In genomic region chr5:131277415-131277814, GRCh38 we compare ENCODE assay signal across 18 cellular contexts. TPM values are rescaled to one million over a fixed set of nuclear protein-coding genes. Genes with fewer than 3 reads are reported as not detected.
DNase-seq lines count a peak whose midpoint lies in the region; ATAC-seq and TF ChIP-seq lines count a peak whose summit lies in the region.
"Had no signal": no experiment of that assay in that cellular context is flagged by ENCODE, and none has a peak within 500 bp of the region (broad histone marks: within the 10 kb centered on the region; RNA-seq: fewer than 3 reads in every experiment).

No MANE protein-coding gene starts in this region.

- ATAC-seq in Panc1, result no peak; the same call in 1 of the 2 replicates
- peak; percentile 33 for ATAC-seq in body of pancreas

- peaks cover 84% of the 10 kb centered on the region for H3K4me1 Mint-ChIP-seq in activated CD4-positive, alpha-beta T cell treated with anti-CD3 and anti-CD28 coated beads, Interleukin-2, amount 10 ng/mL, durations not matched to agents 7 days and 5 days

- CTCF ChIA-PET in activated CD4-positive, alpha-beta T cell treated with anti-CD3 and anti-CD28 coated beads, Interleukin-2, amount 10 ng/mL, durations not matched to agents 7 days and 5 days (lab: Charles Lee), result interaction anchor here (1.0 to 2.1 kb wide), 3 partner anchors 12 to 13 kb away, joined by 3 to 10 read pairs (median 5); partner anchors contain the start of gene CDC42SE2
- CTCF ChIA-PET in Panc1 (lab: Charles Lee), result no interaction called here

- H3K4me3 ChIP-seq in Panc1 (ENCODE audit: low read depth in 2 of 2, low read length in 2 of 2) (no peak overlapping the region), body of pancreas (no peak overlapping the region), spleen (no peak overlapping the region), BE2C (ENCODE audit: low read depth, low read length) (no peak overlapping the region)
- H3K4me3 ChIP-seq: esophagus squamous epithelium, sigmoid colon, SJSA1 had no signal

- intact Hi-C loops in Panc1 (cut with micrococcal nuclease; ENCODE audit: unreplicated experiment), result no loop called here
- intact Hi-C loops in body of pancreas (cut with DNase I), result no loop called here
- intact Hi-C loops in spleen (cut with DNase I; ENCODE audit: low total_unique reads), result loop anchor here (10.0 kb wide), 1 partner anchor 107 kb away; no protein-coding TSS in a partner anchor

- H3K9me3 Mint-ChIP-seq in activated CD4-positive, alpha-beta T cell treated with anti-CD3 and anti-CD28 coated beads, Interleukin-2, amount 10 ng/mL, durations not matched to agents 7 days and 5 days, result peaks cover 2% of the 10 kb centered on the region

- peak; percentile 5 for DNase-seq in activated CD4-positive, alpha-beta T cell treated with anti-CD3 and anti-CD28 coated beads, Interleukin-2, amount 10 ng/mL, durations not matched to agents 7 days and 5 days
- DNase-seq in activated CD4-positive, alpha-beta T cell treated with anti-CD3 and anti-CD28 coated beads, Interleukin-2, amount 50 U/mL, for 48 hours, result no peak
- no peak for DNase-seq in Panc1 (ENCODE audit: low read depth, low spot score)
- DNase-seq in body of pancreas, result no peak
- no peak for DNase-seq in spleen
- DNase-seq in SK-N-DZ (ENCODE audit: low spot score), result no peak
- DNase-seq in BE2C, result no peak
- DNase-seq in NCI-H82 treated with DMSO at 0.1 percent for 48 hours (lab: John Stamatoyannopoulos, UW; ENCODE audit: unreplicated experiment), result no peak
- DNase-seq: activated CD8-positive, alpha-beta memory T cell treated with anti-CD3 and anti-CD28 coated beads, Interleukin-2, amount 50 U/mL, for 48 hours; COR-L47; esophagus squamous epithelium; Kasumi-1; NCI-H1417 treated with DMSO at 0.1 percent for 48 hours; NCI-H2227 treated with DMSO at 0.1 percent for 48 hours; sigmoid colon; stimulated activated CD4-positive, alpha-beta T cell treated with anti-CD3 and anti-CD28 coated beads, Interleukin-4, amount 100 ng/mL, for 1 hour; trophoblast cell had no signal

- no peaks in the 10 kb centered on the region for H3K27me3 ChIP-seq in Panc1 (ENCODE audit: control insufficient read depth, insufficient read depth, low read length)
- no peaks in the 10 kb centered on the region for H3K27me3 ChIP-seq in body of pancreas
- H3K27me3 ChIP-seq in spleen (replicated peaks in 1 of 7), result no peaks in the 10 kb centered on the region
- H3K27me3 ChIP-seq in BE2C, result no peaks in the 10 kb centered on the region
- H3K27me3 ChIP-seq: esophagus squamous epithelium, sigmoid colon, SJSA1 had no signal

- in situ Hi-C loops in Panc1 (cut with HindIII; ENCODE audit: low pct_unique_long_range_greater_than_20kb, low sequenced_read_pairs), result no loop called here

- H3K9me3 ChIP-seq in Panc1 (ENCODE audit: control insufficient read depth, insufficient read depth, low read depth, low read length) (no peaks in the 10 kb centered on the region), body of pancreas (no peaks in the 10 kb centered on the region), spleen (no peaks in the 10 kb centered on the region), BE2C (no peaks in the 10 kb centered on the region)
- H3K9me3 ChIP-seq: esophagus squamous epithelium, sigmoid colon, SJSA1 had no signal

- H3K4me1 ChIP-seq in Panc1 (ENCODE audit: control insufficient read depth, insufficient read depth, low read length) (peaks cover 30% of the 10 kb centered on the region), body of pancreas (peaks cover 64% of the 10 kb centered on the region), spleen (peaks cover 52 to 98% (median 92%) of the 10 kb centered on the region in 6 donors), BE2C (no peaks in the 10 kb centered on the region)

- TF ChIP-seq POLR2A in body of pancreas (IDR thresholded peaks at IDR 0.05), result no peak
- no peak for TF ChIP-seq POLR2A in spleen (IDR thresholded peaks at IDR 0.05)

- TF ChIP-seq CTCF in Panc1 (IDR thresholded peaks at IDR 0.05) (no peak), body of pancreas (IDR thresholded peaks at IDR 0.05) (no peak), spleen (IDR thresholded peaks at IDR 0.05 in 8 of 11, conservative IDR thresholded peaks at IDR 0.05 in 3 of 11) (no peak), BE2C (IDR thresholded peaks at IDR 0.05; ENCODE audit: low read depth, low read length) (no peak)

- peak overlapping the region; percentile 77 for H3K27ac Mint-ChIP-seq in activated CD4-positive, alpha-beta T cell treated with anti-CD3 and anti-CD28 coated beads, Interleukin-2, amount 10 ng/mL, durations not matched to agents 7 days and 5 days

- peak overlapping the region; percentile 12 for H3K4me3 Mint-ChIP-seq in activated CD4-positive, alpha-beta T cell treated with anti-CD3 and anti-CD28 coated beads, Interleukin-2, amount 10 ng/mL, durations not matched to agents 7 days and 5 days

- H3K27me3 Mint-ChIP-seq in activated CD4-positive, alpha-beta T cell treated with anti-CD3 and anti-CD28 coated beads, Interleukin-2, amount 10 ng/mL, durations not matched to agents 7 days and 5 days, result no peaks in the 10 kb centered on the region

- no peaks in the 10 kb centered on the region for H3K36me3 ChIP-seq in Panc1 (ENCODE audit: control insufficient read depth, insufficient read depth, low read length)
- no peaks in the 10 kb centered on the region for H3K36me3 ChIP-seq in body of pancreas (replicated peaks in 1 of 2; ENCODE audit: insufficient read depth in 1 of 2, low read depth in 2 of 2)
- H3K36me3 ChIP-seq in spleen, result no peaks in the 10 kb centered on the region
- H3K36me3 ChIP-seq in BE2C, result no peaks in the 10 kb centered on the region
- H3K36me3 ChIP-seq: esophagus squamous epithelium, sigmoid colon had no signal

- H3K36me3 Mint-ChIP-seq in activated CD4-positive, alpha-beta T cell treated with anti-CD3 and anti-CD28 coated beads, Interleukin-2, amount 10 ng/mL, durations not matched to agents 7 days and 5 days (ENCODE audit: low read depth), result peaks cover 64% of the 10 kb centered on the region

- 0 out of 2 replicates have a peak overlapping the region, but pooled peaks have one; percentile 20 for H3K27ac ChIP-seq in Panc1 (ENCODE audit: low read length)
- H3K27ac ChIP-seq in body of pancreas, result peak overlapping the region in 1 of 4 donors; percentile 42
- peak overlapping the region in 6 of 8 donors; percentile 1 to 99 (median 48) for H3K27ac ChIP-seq in spleen
- H3K27ac ChIP-seq: esophagus squamous epithelium, sigmoid colon, SJSA1 had no signal

- POLR2A ChIA-PET in activated CD4-positive, alpha-beta T cell treated with anti-CD3 and anti-CD28 coated beads, Interleukin-2, amount 10 ng/mL, durations not matched to agents 7 days and 5 days (lab: Charles Lee), result no interaction called here
- POLR2A ChIA-PET in Panc1 (lab: Charles Lee), result interaction anchor here (0.6 to 0.7 kb wide), 2 partner anchors 39 to 102 kb away, joined by 3 read pairs; no protein-coding TSS in a partner anchor

- BruUV-seq in Panc1 (replicated peaks; lab: Mats Ljungman, UMichigan), result no TSS peak

RNA-seq across cellular contexts. Expression of gene CDC42SE2, which starts 13.6 kb away (rescaled TPM):
- 100 to 1,000 TPM; 145 TPM for total RNA-seq in activated CD4-positive, alpha-beta T cell treated with anti-CD3 and anti-CD28 coated beads, Interleukin-2, amount 10 ng/mL, durations not matched to agents 7 days and 5 days
- 46.1 TPM for total RNA-seq in Panc1 (2021; ENCODE audit: unreplicated experiment)
- 21.8 TPM for polyA plus RNA-seq in Panc1 (2012; ENCODE audit: insufficient read length)
- 10 to 100 TPM; 23.4 to 33.5 TPM for total RNA-seq in body of pancreas
- total RNA-seq in spleen, result 100 to 1,000 TPM in 5 of 7 donors, 10 to 100 TPM in 2; 85.3 to 128 (median 113) TPM
- polyA plus RNA-seq in spleen, result 10 to 100 TPM; 49.6 to 64.6 (median 56.7) TPM
- polyA plus RNA-seq in SK-N-DZ (2014; cell fraction: cytosol; rRNA removed), result 13.8 and 14.2 TPM in 2 replicates
- polyA plus RNA-seq in SK-N-DZ (2014; cell fraction: nucleus; rRNA removed), result 9.7 TPM in 2 replicates
- 9.1 TPM for polyA plus RNA-seq in BE2C (2012; ENCODE audit: insufficient read depth, insufficient read length, low read depth)
